8 cellular contexts compared by ENCODE assay signal in the genomic region with DNA sequence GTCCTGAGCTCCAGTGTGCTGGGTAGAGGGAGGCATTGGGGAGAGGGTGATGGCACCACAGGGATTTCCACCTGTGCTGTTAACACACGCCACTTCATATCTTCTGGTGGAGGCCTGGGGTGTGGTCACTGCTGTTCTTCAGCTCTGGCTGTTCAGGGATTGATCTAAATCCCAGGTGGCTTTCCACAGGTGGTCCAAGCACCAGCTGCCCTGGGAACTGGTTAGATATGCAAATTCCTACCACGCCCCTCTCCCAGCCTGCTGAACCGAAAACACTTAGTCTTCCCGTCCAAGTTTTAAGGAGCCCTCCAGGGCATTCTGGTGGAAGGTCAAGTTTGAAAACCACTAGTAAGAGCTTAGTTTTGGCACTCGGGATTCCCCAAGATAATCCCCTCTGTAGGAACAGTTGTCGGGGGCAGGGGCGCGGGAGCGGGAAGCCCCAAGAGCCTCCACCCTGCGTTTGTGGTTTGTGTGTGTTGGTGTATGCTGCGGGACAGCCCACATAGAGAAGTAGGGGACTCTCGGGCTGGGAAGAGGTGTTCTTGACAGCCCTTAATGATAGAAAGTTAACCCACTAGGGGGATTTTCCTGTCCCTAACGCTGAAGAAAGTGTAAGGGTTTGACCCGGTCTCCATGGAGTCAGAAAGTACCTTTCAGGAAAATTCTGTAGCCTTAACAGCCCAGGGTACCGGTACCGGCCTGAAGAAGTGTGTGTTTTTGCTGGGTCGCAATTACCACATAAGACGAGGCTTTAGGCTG. TPM values are rescaled to one million over a fixed set of nuclear protein-coding genes. Genes with fewer than 3 reads are reported as not detected.
DNase-seq lines count a peak whose midpoint lies in the region; ATAC-seq lines count a peak whose summit lies in the region.

No MANE protein-coding gene starts in this region.

- peak; percentile 26 for ATAC-seq in HG02852 (IDR thresholded peaks at IDR 0.05; ENCODE audit: unreplicated experiment)

- H2BK5ac ChIP-seq in neuronal stem cell (ENCODE audit: low read length) = no peak overlapping the region

- H3K4me3 ChIP-seq in neuronal stem cell (ENCODE audit: low read length in 2 of 2) = peak overlapping the region in 1 of 2 donors; percentile 65

- H2BK120ac ChIP-seq in neuronal stem cell (ENCODE audit: low read depth, low read length) = peak overlapping the region; percentile 69

- H4K8ac ChIP-seq in neuronal stem cell (ENCODE audit: low read depth, low read length) = no peak overlapping the region

- no peak overlapping the region for H3K4me2 ChIP-seq in neuronal stem cell (ENCODE audit: insufficient read depth, low read length, poor library complexity, severe bottlenecking)

- H2BK15ac ChIP-seq in neuronal stem cell (ENCODE audit: low read length) = no peak overlapping the region

- H3K27ac ChIP-seq in caudate nucleus (ENCODE audit: low read depth, low read length) = peak overlapping the region; percentile 37
- H3K27ac ChIP-seq in neuronal stem cell (replicated peaks; ENCODE audit: low read length) = no peak overlapping the region

- H3K18ac ChIP-seq in neuronal stem cell (ENCODE audit: low read length) = peak overlapping the region; percentile 84

- no peak overlapping the region for H3K14ac ChIP-seq in neuronal stem cell (ENCODE audit: low read length)

- DNase-seq in DMS79 (lab: John Stamatoyannopoulos, UW) (peak; percentile 27), caudate nucleus (lab: John Stamatoyannopoulos, UW) (no peak), neuronal stem cell (ENCODE audit: low spot score) (no peak), D341Med (ENCODE audit: low spot score) (no peak), NCI-H2196 treated with DMSO at 0.1 percent for 48 hours (lab: John Stamatoyannopoulos, UW; ENCODE audit: unreplicated experiment) (no peak), putamen (ENCODE audit: low spot score) (no peak)
- DNase-seq in activated CD4-positive, CD25-positive, alpha-beta regulatory T cell (lab: John Stamatoyannopoulos, UW) = no peak

- no CpG with 5 or more reads among the region's 18 CpGs for WGBS in neuronal stem cell (ENCODE audit: extremely low coverage in 2 of 2, insufficient read length in 2 of 2, insufficient replicate concordance in 1 of 2), 2 donors

- no peak overlapping the region for H2BK12ac ChIP-seq in neuronal stem cell (ENCODE audit: low read length)

- no peak overlapping the region for H3K4ac ChIP-seq in neuronal stem cell (ENCODE audit: low read length)

- no peaks in the 10 kb centered on the region for H3K36me3 ChIP-seq in neuronal stem cell (replicated peaks in 1 of 2; ENCODE audit: control insufficient read depth in 2 of 2, insufficient read depth in 2 of 2, low read length in 2 of 2)

- peak overlapping the region; percentile 50 for H4K91ac ChIP-seq in neuronal stem cell (ENCODE audit: low read depth, low read length, poor library complexity)

- peaks cover 15 to 20% of the 10 kb centered on the region in 2 donors for H3K4me1 ChIP-seq in neuronal stem cell (ENCODE audit: control insufficient read depth in 2 of 2, insufficient read depth in 1 of 2, low read depth in 1 of 2, low read length in 2 of 2)

- peak overlapping the region; percentile 30 for H3K9ac ChIP-seq in neuronal stem cell (ENCODE audit: low read depth, low read length, poor library complexity)

- no peak overlapping the region for H2AFZ ChIP-seq in neuronal stem cell (ENCODE audit: low read length)

- H3K23ac ChIP-seq in neuronal stem cell (ENCODE audit: low read depth, low read length, poor library complexity) = peak overlapping the region; percentile 77

- H3K27me3 ChIP-seq in neuronal stem cell (ENCODE audit: control insufficient read depth in 3 of 3, insufficient read depth in 3 of 3, low read depth in 1 of 3, low read length in 3 of 3) = no peaks in the 10 kb centered on the region

- no peaks in the 10 kb centered on the region for H3K9me3 ChIP-seq in neuronal stem cell (replicated peaks in 1 of 2; ENCODE audit: control insufficient read depth in 2 of 2, insufficient read depth in 1 of 2, low read depth in 1 of 2, low read length in 2 of 2)

- H3K79me1 ChIP-seq in neuronal stem cell (ENCODE audit: low read depth, low read length) = peaks cover 5% of the 10 kb centered on the region

- H2AK5ac ChIP-seq in neuronal stem cell (ENCODE audit: low read depth, low read length) = peak overlapping the region; percentile 99

RNA-seq across cellular contexts. Expression of gene DEPP1, which starts 5.1 kb away (rescaled TPM):
- 0.22 TPM for polyA plus RNA-seq in neuronal stem cell (2013, experiment 1 of 2)
- 0.26 TPM for polyA plus RNA-seq in neuronal stem cell (2013, experiment 2 of 2)

RNA-seq across cellular contexts. Expression of gene RASSF4, which starts 13.9 kb away (rescaled TPM):
- 13.0 TPM for polyA plus RNA-seq in neuronal stem cell (2013, experiment 1 of 2)
- 13.1 TPM for polyA plus RNA-seq in neuronal stem cell (2013, experiment 2 of 2)

RNA-seq across cellular contexts. Expression of gene ZNF22, which starts 27.2 kb away (rescaled TPM):
- polyA plus RNA-seq in neuronal stem cell (2013, experiment 1 of 2) = 65.4 TPM
- polyA plus RNA-seq in neuronal stem cell (2013, experiment 2 of 2) = 66.3 TPM
